Comparison of ENCODE assay signal across 17 cellular contexts in the genomic region with DNA sequence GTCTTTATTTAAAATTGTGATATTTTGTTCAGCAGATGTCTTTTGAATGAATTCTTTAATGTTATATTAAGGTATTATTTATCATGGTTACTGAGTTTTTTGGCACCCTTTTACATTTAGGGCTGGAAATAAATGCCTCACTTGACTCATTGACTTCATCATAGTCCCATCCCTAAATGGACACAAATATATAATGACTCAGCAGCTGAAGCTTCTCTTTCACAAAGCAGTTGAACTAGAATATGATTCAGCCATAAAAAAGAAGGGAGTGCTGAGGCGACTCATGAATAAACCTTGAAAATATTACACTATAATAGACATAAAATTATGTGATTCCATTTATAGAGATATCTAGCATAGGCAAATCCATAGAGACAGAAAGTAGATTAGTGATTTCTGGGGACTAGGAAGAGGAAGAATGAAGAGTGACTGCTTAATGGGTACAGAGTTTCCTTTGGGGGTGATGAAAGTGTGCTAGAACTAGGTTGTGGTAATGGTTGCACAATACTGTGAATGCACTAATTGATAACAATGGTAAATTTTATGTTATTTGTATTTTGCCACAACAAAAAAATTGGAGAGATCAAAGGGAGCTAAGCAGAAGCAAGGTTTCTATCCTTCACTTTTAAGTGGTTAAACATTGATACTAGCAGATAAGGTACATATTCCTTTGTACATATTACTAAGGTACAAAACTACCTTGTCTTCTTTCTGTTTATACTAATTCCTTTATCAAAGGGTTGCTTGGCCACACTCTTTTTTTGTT.
"Had no signal": no experiment of that assay in that cellular context is flagged by ENCODE, and none has a peak within 500 bp of the region (broad histone marks: within the 10 kb centered on the region; RNA-seq: fewer than 3 reads in every experiment).

No MANE protein-coding gene starts in this region.

- H3K36me3 ChIP-seq: gastroesophageal sphincter, left lung, neutrophil had no signal

- DNase-seq: activated CD4-positive, alpha-beta memory T cell treated with anti-CD3 and anti-CD28 coated beads, Interleukin-2, amount 10 ng/mL, durations not matched to agents 7 days and 5 days; activated CD4-positive, alpha-beta T cell treated with anti-CD3 and anti-CD28 coated beads for 4 hours; activated T-cell treated with anti-CD3 and anti-CD28 coated beads, Interleukin-2, amount 50 U/mL, for 24 hours; central memory CD4-positive, alpha-beta T cell; cortex of kidney; effector CD4-positive, alpha-beta T cell; left lung; natural killer cell; stimulated activated CD4-positive, alpha-beta T cell treated with anti-CD3 and anti-CD28 coated beads, Interleukin-15, amount 100 ng/mL, for 24 hours; stimulated activated CD4-positive, alpha-beta T cell treated with anti-CD3 and anti-CD28 coated beads, Interleukin-4, amount 100 ng/mL, for 1 hour; stimulated activated naive CD4-positive, alpha-beta T cell; substantia nigra; T-helper 17 cell; trophoblast cell had no signal

- ATAC-seq: gastroesophageal sphincter, left lung, natural killer cell, T-helper 17 cell, WTC11 had no signal

- H3K27me3 ChIP-seq: gastroesophageal sphincter, left lung, neutrophil had no signal

- H3K9me3 ChIP-seq: left lung, neutrophil had no signal

- H3K27ac ChIP-seq: gastroesophageal sphincter, left lung, neutrophil had no signal

- H3K4me1 ChIP-seq: gastroesophageal sphincter, left lung had no signal

- H3K4me3 ChIP-seq: gastroesophageal sphincter, left lung had no signal
